In the genomic region with DNA sequence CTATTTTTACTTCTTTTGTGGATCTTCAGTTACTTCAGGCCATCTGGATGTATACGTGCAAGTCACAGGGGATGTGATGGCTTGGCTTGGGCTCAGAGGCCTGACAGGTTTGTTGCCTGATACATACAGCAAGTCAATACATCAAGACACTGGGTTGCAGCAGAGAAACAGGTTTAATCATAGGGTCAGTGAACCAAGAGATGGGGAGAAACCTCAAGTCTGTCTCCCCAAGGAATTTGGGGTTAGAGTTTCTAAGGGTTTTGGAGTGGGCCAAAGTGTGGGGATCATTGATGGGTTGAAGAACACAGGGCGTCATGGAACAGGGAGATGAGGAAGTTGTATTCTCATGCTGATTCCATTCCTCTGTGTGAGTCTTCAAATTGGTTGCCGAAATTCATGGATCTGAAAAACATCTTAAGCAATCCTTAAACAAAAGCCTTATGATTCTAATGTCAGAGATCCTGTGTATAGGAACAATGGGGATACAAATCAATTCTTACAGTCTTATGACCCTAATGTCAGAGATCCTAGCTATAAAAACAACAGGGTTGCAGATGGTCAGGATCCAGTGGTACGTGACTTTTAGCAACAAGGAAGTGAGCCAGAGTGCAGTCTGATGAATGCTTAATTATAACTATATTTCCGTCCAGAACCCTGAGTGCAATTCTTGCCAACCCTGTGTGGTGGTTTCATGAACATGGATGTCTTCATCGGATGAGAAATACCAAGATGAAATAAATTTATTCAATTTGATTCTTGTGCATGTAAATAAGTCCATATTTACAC, we compare ENCODE assay signal across 24 cellular contexts.
"Had no signal": no experiment of that assay in that cellular context is flagged by ENCODE, and none has a peak within 500 bp of the region (broad histone marks: within the 10 kb centered on the region; RNA-seq: fewer than 3 reads in every experiment).

No MANE protein-coding gene starts in this region.

- H3K4me1 Mint-ChIP-seq: activated CD8-positive, alpha-beta memory T cell treated with anti-CD3 and anti-CD28 coated beads, Interleukin-2, amount 10 ng/mL, durations not matched to agents 7 days and 5 days had no signal

- H3K9me3 Mint-ChIP-seq: activated naive CD4-positive, alpha-beta T cell treated with anti-CD3 and anti-CD28 coated beads, Interleukin-2, amount 50 U/mL, for 72 hours; activated naive CD8-positive, alpha-beta T cell treated with anti-CD3 and anti-CD28 coated beads, Interleukin-2, amount 50 U/mL, for 24 hours; activated T-cell treated with anti-CD3 and anti-CD28 coated beads, Interleukin-2, amount 50 U/mL, for 24 hours had no signal

- H3K4me3 Mint-ChIP-seq: activated CD8-positive, alpha-beta memory T cell treated with anti-CD3 and anti-CD28 coated beads, Interleukin-2, amount 10 ng/mL, durations not matched to agents 7 days and 5 days; activated naive CD8-positive, alpha-beta T cell treated with anti-CD3 and anti-CD28 coated beads, Interleukin-2, amount 50 U/mL, for 24 hours; activated T-cell treated with anti-CD3 and anti-CD28 coated beads, Interleukin-2, amount 50 U/mL, for 24 hours; brain had no signal

- H3K9ac ChIP-seq: KMS-11 had no signal

- H3K36me3 ChIP-seq: SJSA1 had no signal

- H3K27me3 Mint-ChIP-seq: activated T-cell treated with anti-CD3 and anti-CD28 coated beads, Interleukin-2, amount 50 U/mL, for 24 hours; brain had no signal

- H3K4me3 ChIP-seq: SJSA1 had no signal

- H3K27me3 ChIP-seq: SJSA1 had no signal

- H3K27ac Mint-ChIP-seq: activated CD8-positive, alpha-beta memory T cell treated with anti-CD3 and anti-CD28 coated beads, Interleukin-2, amount 10 ng/mL, durations not matched to agents 7 days and 5 days; activated naive CD4-positive, alpha-beta T cell treated with anti-CD3 and anti-CD28 coated beads, Interleukin-2, amount 50 U/mL, for 72 hours; activated naive CD8-positive, alpha-beta T cell treated with anti-CD3 and anti-CD28 coated beads, Interleukin-2, amount 50 U/mL, for 24 hours; activated T-cell treated with anti-CD3 and anti-CD28 coated beads, Interleukin-2, amount 50 U/mL, for 24 hours; brain had no signal

- ATAC-seq: activated CD8-positive, alpha-beta memory T cell treated with anti-CD3 and anti-CD28 coated beads, Interleukin-2, amount 10 ng/mL, durations not matched to agents 7 days and 5 days; activated naive CD4-positive, alpha-beta T cell treated with anti-CD3 and anti-CD28 coated beads, Interleukin-2, amount 50 U/mL, for 72 hours; activated naive CD8-positive, alpha-beta T cell treated with anti-CD3 and anti-CD28 coated beads, Interleukin-2, amount 50 U/mL, for 24 hours; PC-3; SK-N-SH treated with all-trans-retinoic acid at 6 μM for 48 hours had no signal

- H3K4me2 ChIP-seq: KMS-11 had no signal

- H3K27ac ChIP-seq: KMS-11, SJSA1 had no signal

- DNase-seq: activated CD4-positive, alpha-beta T cell treated with anti-CD3 and anti-CD28 coated beads for 48 hours; activated CD4-positive, alpha-beta T cell treated with anti-CD3 and anti-CD28 coated beads, Interleukin-2, amount 50 U/mL, for 4 hours; activated CD4-positive, CD25-positive, alpha-beta regulatory T cell treated with anti-CD3 and anti-CD28 coated beads, Interleukin-2, amount 50 U/mL, for 72 hours; activated CD8-positive, alpha-beta memory T cell treated with anti-CD3 and anti-CD28 coated beads, Interleukin-2, amount 10 ng/mL, durations not matched to agents 7 days and 5 days; activated effector memory CD4-positive, alpha-beta T cell treated with anti-CD3 and anti-CD28 coated beads, Interleukin-2, amount 50 U/mL, for 16 hours; activated naive CD4-positive, alpha-beta T cell treated with Interleukin-2 at 50 U/mL for 16 hours; activated naive CD8-positive, alpha-beta T cell treated with anti-CD3 and anti-CD28 coated beads, Interleukin-2, amount 50 U/mL, for 24 hours; activated T-cell treated with anti-CD3 and anti-CD28 coated beads, Interleukin-2, amount 50 U/mL, for 24 hours; amniotic stem cell; NCI-H1105; NCI-H1436; NCI-H1694 treated with DMSO at 0.1 percent for 48 hours; NCI-H2081; NCI-H510A treated with DMSO at 0.1 percent for 48 hours; NCI-H69; NK-92 treated with Interleukin-12 subunit alpha and Interleukin-12 subunit beta, amount 100 ng/mL, for 24 hours; PC-3; SHP77; SW 1271 had no signal

- H3K36me3 Mint-ChIP-seq: activated CD8-positive, alpha-beta memory T cell treated with anti-CD3 and anti-CD28 coated beads, Interleukin-2, amount 10 ng/mL, durations not matched to agents 7 days and 5 days; activated naive CD4-positive, alpha-beta T cell treated with anti-CD3 and anti-CD28 coated beads, Interleukin-2, amount 50 U/mL, for 72 hours; brain had no signal

- H3K4me1 ChIP-seq: SJSA1 had no signal

- H3K9me3 ChIP-seq: SJSA1 had no signal
